In genomic region chr7:1714583-1715330, GRCh38 we compare ENCODE assay signal across 24 cellular contexts. TPM values are rescaled to one million over a fixed set of nuclear protein-coding genes. Genes with fewer than 3 reads are reported as not detected.
DNase-seq lines count a peak whose midpoint lies in the region; ATAC-seq, FAIRE-seq and TF ChIP-seq lines count a peak whose summit lies in the region.
"Had no signal": no experiment of that assay in that cellular context is flagged by ENCODE, and none has a peak within 500 bp of the region (broad histone marks: within the 10 kb centered on the region; RNA-seq: fewer than 3 reads in every experiment).

No MANE protein-coding gene starts in this region.

- no peak overlapping the region for H3K4me3 Mint-ChIP-seq in endothelial cell (ENCODE audit: unreplicated experiment)
- H3K4me3 Mint-ChIP-seq: CD8-positive, alpha-beta T cell; GM23338 had no signal

- no peaks in the 10 kb centered on the region; the same call in 1 of the 2 replicates for H3F3A ChIP-seq in PC-9 (ENCODE audit: insufficient read depth, low read depth)

- 0 out of 2 replicates have a peak overlapping the region, but pooled peaks have one; percentile 12 for H2BK12ac ChIP-seq in H1 (ENCODE audit: low read depth, low read length)

- no peaks in the 10 kb centered on the region for H3K36me3 ChIP-seq in H1 (ENCODE audit: control insufficient read depth in 2 of 4, insufficient read depth in 4 of 4, low read length in 3 of 4)
- H3K36me3 ChIP-seq in kidney (ENCODE audit: control insufficient read depth in 1 of 2, insufficient read depth in 2 of 2, low read length in 2 of 2), result no peaks in the 10 kb centered on the region
- H3K36me3 ChIP-seq in PC-9 (ENCODE audit: low read depth), result no peaks in the 10 kb centered on the region

- peaks cover 1 to 2% of the 10 kb centered on the region in 2 experiments; a peak in 3 of 4 replicates for H3K9me3 ChIP-seq in H1 (ENCODE audit: insufficient read depth in 2 of 2, low read depth in 1 of 2, low read length in 1 of 2)
- H3K9me3 ChIP-seq in kidney (ENCODE audit: control insufficient read depth in 1 of 2, low read length in 2 of 2), result peaks cover 0 to 4% of the 10 kb centered on the region in 2 donors
- H3K9me3 ChIP-seq in PC-9 (ENCODE audit: insufficient read depth, low read depth), result peaks cover 5% of the 10 kb centered on the region

- no peaks in the 10 kb centered on the region for H3K79me1 ChIP-seq in H1 (ENCODE audit: low read depth, low read length)

- no peak for TF ChIP-seq RAD21 in H1 (IDR thresholded peaks at IDR 0.05 in 1 of 2, conservative IDR thresholded peaks at IDR 0.05 in 1 of 2; ENCODE audit: low read depth in 2 of 2, low read length in 2 of 2)

- H2BK120ac ChIP-seq in H1 (replicated peaks; ENCODE audit: low read depth, low read length), result no peak overlapping the region

- no peak overlapping the region for H4K5ac ChIP-seq in H1 (ENCODE audit: insufficient read length, low read depth, low read length)

- 0 out of 2 replicates have a peak overlapping the region, but pooled peaks have one; percentile 45 for H2AK5ac ChIP-seq in H1 (ENCODE audit: low read depth, low read length)

- H3K9ac ChIP-seq in H1 (replicated peaks in 1 of 4; ENCODE audit: extremely low read depth in 1 of 4, low read depth in 3 of 4, low read length in 3 of 4) (no peak overlapping the region), kidney (ENCODE audit: low read length in 2 of 2) (no peak overlapping the region)

- FAIRE-seq in H1 (lab: Jason Lieb, UNC), result no peak
- FAIRE-seq in kidney (lab: Jason Lieb, UNC), result no peak
- peak; percentile 94 for FAIRE-seq in urothelium cell line (lab: Jason Lieb, UNC)
- FAIRE-seq: GM12891, HTR-8/SVneo had no signal

- no peak for TF ChIP-seq EP300 in H1 (IDR thresholded peaks at IDR 0.05; ENCODE audit: borderline replicate concordance in 1 of 2, low read depth in 2 of 2, low read length in 2 of 2)

- no peak overlapping the region for H3K27ac Mint-ChIP-seq in endothelial cell (ENCODE audit: unreplicated experiment)
- H3K27ac Mint-ChIP-seq: CD8-positive, alpha-beta T cell had no signal

- H2AFZ ChIP-seq in H1 (ENCODE audit: low read length) (no peak overlapping the region), PC-9 (no peak overlapping the region)
- H2AFZ ChIP-seq: GM23338 had no signal

- peaks cover 0 to 28% (median 25%) of the 10 kb centered on the region in 4 experiments; a peak in 6 of 7 replicates for H3K4me1 ChIP-seq in H1 (replicated peaks in 1 of 4; ENCODE audit: control insufficient read depth in 3 of 4, insufficient read depth in 4 of 4, low read length in 3 of 4)
- H3K4me1 ChIP-seq in kidney (ENCODE audit: control insufficient read depth in 1 of 2, insufficient read depth in 1 of 2, low read depth in 1 of 2, low read length in 2 of 2), result peaks cover 0 to 8% of the 10 kb centered on the region in 2 donors
- peaks cover 14% of the 10 kb centered on the region for H3K4me1 ChIP-seq in PC-9 (replicated peaks; ENCODE audit: insufficient read depth)

- no peak overlapping the region for H3K23ac ChIP-seq in H1 (ENCODE audit: insufficient read length)

- no peak overlapping the region for H2BK15ac ChIP-seq in H1 (ENCODE audit: low read length)

- H3K56ac ChIP-seq in H1 (replicated peaks; ENCODE audit: insufficient read length, low read depth, low read length), result no peak overlapping the region

- H3K9me3 Mint-ChIP-seq in endothelial cell (ENCODE audit: unreplicated experiment), result no peaks in the 10 kb centered on the region

- TF ChIP-seq POLR2A in H1 (IDR thresholded peaks at IDR 0.05; ENCODE audit: control extremely low read depth in 1 of 2, low read depth in 2 of 2, low read length in 2 of 2), result no peak

- CTCF ChIA-PET in H1 (lab: Charles Lee; ENCODE audit: partially characterized antibody), result interaction anchor here (1.8 kb wide), 1 partner anchor 14 kb away, joined by 4 read pairs; no protein-coding TSS in a partner anchor
- CTCF ChIA-PET in PC-9 (lab: Charles Lee), result interaction anchor here (0.5 kb wide), 1 partner anchor 139 kb away, joined by 8 read pairs; no protein-coding TSS in a partner anchor

- peaks cover 16% of the 10 kb centered on the region for H3K27me3 Mint-ChIP-seq in endothelial cell (ENCODE audit: unreplicated experiment)

- H3K4me1 Mint-ChIP-seq in endothelial cell (ENCODE audit: unreplicated experiment), result peaks cover 18% of the 10 kb centered on the region

- 90% methylated on average over 11 of the region's 11 CpGs; no CpG with 5 or more reads in 1 of the 2 experiments for WGBS in H1 (ENCODE audit: extremely low coverage in 1 of 2, insufficient coverage in 1 of 2, insufficient read length in 1 of 2, insufficient replicate concordance in 2 of 2, low coverage in 1 of 2, low lambda C conversion rate in 2 of 2, missing lambda C conversion rate in 1 of 2), 2 experiments

- DNase-seq in Right ventricle myocardium superior, result peak; percentile 13
- no peak for DNase-seq in Right ventricle myocardium inferior (ENCODE audit: missing footprints)
- no peak for DNase-seq in H1 (ENCODE audit: low read depth in 1 of 2, low spot score in 2 of 2)
- DNase-seq in kidney, result peak; percentile 8
- DNase-seq in urothelium cell line (ENCODE audit: low spot score), result no peak
- no peak for DNase-seq in endothelial cell (ENCODE audit: low spot score)
- no peak for DNase-seq in cerebellar nuclear complex (lab: John Stamatoyannopoulos, UW)
- no peak for DNase-seq in PC-9
- DNase-seq: 8988T; AML-193; C1 segment of cervical spinal cord; CD8-positive, alpha-beta T cell; DND-41; HCEC 1CT; Kasumi-1; NCI-H1694 treated with DMSO at 0.1 percent for 48 hours; NCI-H446 treated with DMSO at 0.1 percent for 48 hours; NCI-H526 treated with DMSO at 0.1 percent for 48 hours; OCI-M1; SHP77 had no signal

- H3K23me2 ChIP-seq in H1 (ENCODE audit: low read depth, low read length), result no peaks in the 10 kb centered on the region

- BruUV-seq in PC-9 (replicated peaks; lab: Mats Ljungman, UMichigan), result no TSS peak

- H3K4me2 ChIP-seq in H1 (ENCODE audit: insufficient read depth in 1 of 2, low read depth in 2 of 2, low read length in 2 of 2) (no peak overlapping the region), PC-9 (no peak overlapping the region)

- H3K27ac ChIP-seq in H1 (ENCODE audit: low read depth, low read length) (no peak overlapping the region), kidney (ENCODE audit: low read depth in 2 of 2, low read length in 2 of 2) (no peak overlapping the region), PC-9 (no peak overlapping the region)

- TF ChIP-seq CTCF in H1 (IDR thresholded peaks at IDR 0.05; ENCODE audit: control extremely low read depth in 1 of 3, insufficient read depth in 1 of 3, low read depth in 1 of 3, low read length in 3 of 3) (no peak), kidney (IDR thresholded peaks at IDR 0.05; ENCODE audit: borderline replicate concordance, extremely low read depth, insufficient read depth) (no peak), endothelial cell (IDR thresholded peaks at IDR 0.05; ENCODE audit: unreplicated experiment) (no peak), PC-9 (conservative IDR thresholded peaks at IDR 0.05) (no peak)

- H4K8ac ChIP-seq in H1 (ENCODE audit: extremely low read depth, insufficient read depth, low read length), result no peak overlapping the region

- peaks cover 18% of the 10 kb centered on the region for H3K36me3 Mint-ChIP-seq in endothelial cell (ENCODE audit: low read depth, unreplicated experiment)
- H3K36me3 Mint-ChIP-seq: CD8-positive, alpha-beta T cell had no signal

- peak overlapping the region; percentile 13 for H4K91ac ChIP-seq in H1 (replicated peaks; ENCODE audit: insufficient read length, low read length)

- 0 out of 2 replicates have a peak overlapping the region, but pooled peaks have one; percentile 18 for H2BK5ac ChIP-seq in H1 (ENCODE audit: low read depth, low read length)

- no peaks in the 10 kb centered on the region for H3K9me2 ChIP-seq in PC-9 (ENCODE audit: insufficient read depth)

- H3K27me3 ChIP-seq in H1 (replicated peaks in 1 of 4; ENCODE audit: control insufficient read depth in 3 of 4, extremely low read depth in 1 of 4, insufficient read depth in 3 of 4, low read length in 3 of 4), result no peaks in the 10 kb centered on the region
- peaks cover 35% of the 10 kb centered on the region for H3K27me3 ChIP-seq in PC-9 (ENCODE audit: insufficient read depth, low read depth)

- H3K79me2 ChIP-seq in H1 (ENCODE audit: control insufficient read depth in 1 of 2, insufficient read depth in 2 of 2, low read length in 2 of 2), result no peaks in the 10 kb centered on the region
- H3K79me2 ChIP-seq in PC-9 (ENCODE audit: low read depth), result no peaks in the 10 kb centered on the region

- H3K18ac ChIP-seq in H1 (ENCODE audit: extremely low read depth, low read length), result peak overlapping the region; percentile 32; the same call in 1 of the 2 replicates

- H3K4ac ChIP-seq in H1 (replicated peaks; ENCODE audit: insufficient read length, low read depth, low read length), result no peak overlapping the region

- H3K4me3 ChIP-seq in H1 (ENCODE audit: extremely low read depth in 1 of 4, insufficient read depth in 2 of 4, low read depth in 3 of 4, low read length in 4 of 4), result no peak overlapping the region
- H3K4me3 ChIP-seq in kidney (ENCODE audit: low read length in 2 of 2), result no peak overlapping the region
- H3K4me3 ChIP-seq in PC-9, result no peak overlapping the region
- H3K4me3 ChIP-seq: GM23338 had no signal

- H4K20me1 ChIP-seq in H1 (replicated peaks in 1 of 2; ENCODE audit: control insufficient read depth in 1 of 2, insufficient read depth in 2 of 2, low read length in 2 of 2) (no peaks in the 10 kb centered on the region), PC-9 (ENCODE audit: insufficient read depth) (no peaks in the 10 kb centered on the region)

- POLR2A ChIA-PET in H1 (lab: Charles Lee; ENCODE audit: partially characterized antibody) (interaction anchor here (1.2 to 1.5 kb wide), 3 partner anchors 20 to 138 kb away, joined by 3 to 5 read pairs (median 3); no protein-coding TSS in a partner anchor), PC-9 (lab: Charles Lee; ENCODE audit: unreplicated experiment) (no interaction called here)

- no peak overlapping the region for H2BK20ac ChIP-seq in H1 (ENCODE audit: low read length)

- no peak for ATAC-seq in Right ventricle myocardium superior (ENCODE audit: poor library complexity)
- ATAC-seq in Right ventricle myocardium inferior, result no peak
- ATAC-seq: CD8-positive, alpha-beta T cell had no signal

- intact Hi-C loops in Right ventricle myocardium superior (cut with DNase I) (no loop called here), Right ventricle myocardium inferior (cut with DNase I) (no loop called here), kidney (cut with DNase I) (no loop called here), PC-9 (cut with micrococcal nuclease; ENCODE audit: unreplicated experiment) (no loop called here)

- H3K14ac ChIP-seq in H1 (ENCODE audit: insufficient read length), result no peak overlapping the region

RNA-seq across cellular contexts. Expression of gene ELFN1, which starts 44.7 kb away (rescaled TPM):
- 10.8 TPM for total RNA-seq in Right ventricle myocardium superior
- 10.7 TPM for total RNA-seq in Right ventricle myocardium inferior
- 2.0 and 2.1 TPM in 2 replicates for total RNA-seq in H1 (2021; fragmentation: NEBNext Ultra II Directional; extraction: Animal tissue kit (Norgen Biotek cat#: 25700))
- polyA plus RNA-seq in H1 (2011; rRNA removed), result 4.5 and 4.8 TPM in 2 replicates
- polyA plus RNA-seq in H1 (2011; cell fraction: cytosol; rRNA removed), result 3.6 TPM
- polyA plus RNA-seq in H1 (2011; cell fraction: nucleus; rRNA removed), result 2.8 TPM
- 1.5 to 4.4 TPM (median 3.3 TPM) in 4 replicates for polyA plus RNA-seq in H1 (2012, experiment 1 of 2)
- 2.0 TPM for polyA plus RNA-seq in H1 (2012, experiment 2 of 2)
- 3.3 TPM for polyA plus RNA-seq in H1 (2013, experiment 1 of 2)
- 3.5 TPM for polyA plus RNA-seq in H1 (2013, experiment 2 of 2)
- 1.8 and 2.7 TPM in 2 replicates for polyA minus RNA-seq in H1 (2011; rRNA and poly(A)+ RNA removed)
- polyA minus RNA-seq in H1 (2011; cell fraction: cytosol; rRNA and poly(A)+ RNA removed), result 3.5 TPM
- 1.5 TPM for polyA minus RNA-seq in H1 (2011; cell fraction: nucleus; rRNA and poly(A)+ RNA removed)
- total RNA-seq in kidney, result 3.8 TPM
- polyA plus RNA-seq in kidney (ENCODE audit: insufficient read depth, low read depth, low replicate concordance), result 3.5 TPM
- total RNA-seq in endothelial cell (ENCODE audit: unreplicated experiment), result 10.6 TPM
- 0.09 and 0.13 TPM in 2 replicates for total RNA-seq in PC-9 (2021)
- total RNA-seq: CD8-positive, alpha-beta T cell; MCF 10A had no signal

Comparison
In these comparisons a context has a peak if more than half of its experiments do, and no peak if none do; other contexts are left out.
1. DNase-seq: peak in Right ventricle myocardium superior (single experiment) and kidney (single experiment); none in Right ventricle myocardium inferior (single experiment), H1 (0 of 2), urothelium cell line (single experiment), endothelial cell (single experiment), cerebellar nuclear complex (0 of 2) and PC-9 (0 of 2).